10 cellular contexts compared by ENCODE assay signal in the genomic region with DNA sequence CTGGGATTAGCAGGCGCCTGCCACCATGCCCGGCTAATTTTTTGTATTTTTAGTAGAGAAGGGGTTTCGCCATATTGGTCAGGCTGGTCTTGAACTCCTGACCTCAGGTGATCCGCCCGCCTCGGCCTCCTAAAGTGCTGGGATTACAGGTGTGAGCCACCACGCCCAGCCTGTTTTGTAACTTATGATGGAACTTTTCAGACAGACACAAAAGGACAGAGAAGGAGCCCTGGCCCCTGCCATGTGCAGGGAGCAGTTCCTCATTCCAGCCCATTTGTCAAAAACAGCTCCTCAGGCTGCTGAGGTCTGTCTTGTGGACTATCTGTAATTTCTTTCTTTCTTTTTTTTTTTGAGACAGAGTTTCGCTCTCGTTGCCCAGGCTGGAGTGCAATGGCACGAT. TPM values are rescaled to one million over a fixed set of nuclear protein-coding genes. Genes with fewer than 3 reads are reported as not detected.
DNase-seq lines count a peak whose midpoint lies in the region; ATAC-seq, FAIRE-seq and TF ChIP-seq lines count a peak whose summit lies in the region.
"Not testable (repeated sequence)": the region's sequence is repeated elsewhere in the genome, so short reads cannot be mapped to it uniquely, and the experiment has no call there.
"Had no signal": no experiment of that assay in that cellular context is flagged by ENCODE, and none has a peak within 500 bp of the region (broad histone marks: within the 10 kb centered on the region; RNA-seq: fewer than 3 reads in every experiment).

No MANE protein-coding gene starts in this region.

- H3K4me1 Mint-ChIP-seq in CD4-positive, CD25-positive, alpha-beta regulatory T cell: peaks cover 13 to 91% (median 41%) of the 10 kb centered on the region in 4 donors
- peaks cover 87% of the 10 kb centered on the region for H3K4me1 Mint-ChIP-seq in activated B cell treated with CpG ODN at 0.5 μM for 24 hours
- H3K4me1 Mint-ChIP-seq in activated T-helper 17 cell treated with anti-CD3 and anti-CD28 coated beads, Interleukin-2, amount 50 U/mL, for 72 hours: peaks cover 35% of the 10 kb centered on the region
- H3K4me1 Mint-ChIP-seq in naive thymus-derived CD8-positive, alpha-beta T cell: peaks cover 30 to 88% (median 87%) of the 10 kb centered on the region in 4 donors

- not testable (repeated sequence) for H3K9me3 ChIP-seq in CD4-positive, CD25-positive, alpha-beta regulatory T cell (ENCODE audit: control insufficient read depth in 2 of 2, low read length in 2 of 2); effector memory CD4-positive, alpha-beta T cell (ENCODE audit: control insufficient read depth, low read length); thoracic aorta

- H3K27ac ChIP-seq in CD4-positive, CD25-positive, alpha-beta regulatory T cell (ENCODE audit: insufficient read depth, low read length, poor library complexity, severe bottlenecking): peak overlapping the region; percentile 98
- peak overlapping the region; percentile 100 for H3K27ac ChIP-seq in effector memory CD4-positive, alpha-beta T cell (ENCODE audit: insufficient read depth, low read length, poor library complexity, severe bottlenecking)
- not testable (repeated sequence) for H3K27ac ChIP-seq in thoracic aorta

- POLR2A ChIA-PET in activated B cell treated with CpG ODN at 0.5 μM for 24 hours (lab: Charles Lee): interaction anchor here (0.7 to 4.4 kb wide), 12 partner anchors 8 to 311 kb away, joined by 3 to 38 read pairs (median 12); a partner anchor contains a TSS
- POLR2A ChIA-PET in naive thymus-derived CD8-positive, alpha-beta T cell (lab: Charles Lee): interaction anchor here (7.2 to 11.8 kb wide), 3 partner anchors 11 to 43 kb away, joined by 25 to 254 read pairs (median 234); a partner anchor contains a TSS

- not testable (repeated sequence) for ATAC-seq in CD4-positive, CD25-positive, alpha-beta regulatory T cell (ENCODE audit: low read depth in 2 of 2); activated T-helper 17 cell treated with anti-CD3 and anti-CD28 coated beads, Interleukin-2, amount 50 U/mL, for 72 hours (replicated peaks); naive thymus-derived CD8-positive, alpha-beta T cell; thoracic aorta (ENCODE audit: insufficient number of reproducible peaks, low FRiP score, low read depth)
- ATAC-seq in activated B cell treated with CpG ODN at 0.5 μM for 24 hours (ENCODE audit: low read depth): peak; percentile 10

- H3K4me3 ChIP-seq in CD4-positive, CD25-positive, alpha-beta regulatory T cell (ENCODE audit: low read depth, low read length): peak overlapping the region; percentile 87
- H3K4me3 ChIP-seq in effector memory CD4-positive, alpha-beta T cell (ENCODE audit: insufficient read depth, low read depth, low read length, poor library complexity, severe bottlenecking): not testable (repeated sequence)
- H3K4me3 ChIP-seq in thoracic aorta: peak overlapping the region; percentile 59

- not testable (repeated sequence) for H3K27me3 ChIP-seq in CD4-positive, CD25-positive, alpha-beta regulatory T cell (ENCODE audit: control insufficient read depth, insufficient read depth, low read length); effector memory CD4-positive, alpha-beta T cell (replicated peaks; ENCODE audit: control insufficient read depth, insufficient read depth, low read length, poor library complexity, severe bottlenecking); thoracic aorta (replicated peaks; ENCODE audit: insufficient read depth)

- intact Hi-C loops in activated B cell treated with CpG ODN at 0.5 μM for 24 hours (cut with micrococcal nuclease): loop anchor here (5.0 kb wide), 1 partner anchor 136 kb away; no protein-coding TSS in a partner anchor

- H3K27me3 Mint-ChIP-seq in CD4-positive, CD25-positive, alpha-beta regulatory T cell; activated B cell treated with CpG ODN at 0.5 μM for 24 hours; activated T-helper 17 cell treated with anti-CD3 and anti-CD28 coated beads, Interleukin-2, amount 50 U/mL, for 72 hours; naive thymus-derived CD8-positive, alpha-beta T cell: not testable (repeated sequence)

- peak overlapping the region; percentile 96 to 99 (median 98) for H3K27ac Mint-ChIP-seq in CD4-positive, CD25-positive, alpha-beta regulatory T cell
- peak overlapping the region; percentile 89 for H3K27ac Mint-ChIP-seq in activated B cell treated with CpG ODN at 0.5 μM for 24 hours
- H3K27ac Mint-ChIP-seq in activated T-helper 17 cell treated with anti-CD3 and anti-CD28 coated beads, Interleukin-2, amount 50 U/mL, for 72 hours: peak overlapping the region; percentile 95
- peak overlapping the region; percentile 94 to 99 (median 98) for H3K27ac Mint-ChIP-seq in naive thymus-derived CD8-positive, alpha-beta T cell

- FAIRE-seq in GM18507 (lab: Jason Lieb, UNC): peak; percentile 68

- H3K9me3 Mint-ChIP-seq in CD4-positive, CD25-positive, alpha-beta regulatory T cell; activated B cell treated with CpG ODN at 0.5 μM for 24 hours; activated T-helper 17 cell treated with anti-CD3 and anti-CD28 coated beads, Interleukin-2, amount 50 U/mL, for 72 hours; naive thymus-derived CD8-positive, alpha-beta T cell: not testable (repeated sequence)

- peaks cover 93% of the 10 kb centered on the region for H3K4me1 ChIP-seq in CD4-positive, CD25-positive, alpha-beta regulatory T cell (ENCODE audit: control insufficient read depth, insufficient read depth, low read length, poor library complexity, severe bottlenecking)
- H3K4me1 ChIP-seq in effector memory CD4-positive, alpha-beta T cell (ENCODE audit: control insufficient read depth, insufficient read depth, low read length, poor library complexity, severe bottlenecking): peaks cover 86% of the 10 kb centered on the region
- not testable (repeated sequence) for H3K4me1 ChIP-seq in thoracic aorta (ENCODE audit: control insufficient read depth in 1 of 2, low read depth in 2 of 2)

- not testable (repeated sequence) for H3K36me3 ChIP-seq in CD4-positive, CD25-positive, alpha-beta regulatory T cell (ENCODE audit: control insufficient read depth, insufficient read depth, low read length); effector memory CD4-positive, alpha-beta T cell (ENCODE audit: control insufficient read depth, insufficient read depth, low read length); thoracic aorta

- not testable (repeated sequence) for H3K36me3 Mint-ChIP-seq in CD4-positive, CD25-positive, alpha-beta regulatory T cell
- H3K36me3 Mint-ChIP-seq in activated B cell treated with CpG ODN at 0.5 μM for 24 hours (ENCODE audit: low read depth): peaks cover 19% of the 10 kb centered on the region
- peaks cover 57% of the 10 kb centered on the region for H3K36me3 Mint-ChIP-seq in activated T-helper 17 cell treated with anti-CD3 and anti-CD28 coated beads, Interleukin-2, amount 50 U/mL, for 72 hours (ENCODE audit: low read depth)
- peaks cover 0 to 13% (median 5%) of the 10 kb centered on the region in 3 donors for H3K36me3 Mint-ChIP-seq in naive thymus-derived CD8-positive, alpha-beta T cell

- CTCF ChIA-PET in activated B cell treated with CpG ODN at 0.5 μM for 24 hours (lab: Charles Lee): interaction anchor here (0.6 to 7.7 kb wide), 3 partner anchors 11 to 23 kb away, joined by 6 to 56 read pairs (median 6); no protein-coding TSS in a partner anchor

- not testable (repeated sequence) for TF ChIP-seq CTCF in activated B cell treated with CpG ODN at 0.5 μM for 24 hours (IDR thresholded peaks at IDR 0.05); thoracic aorta (IDR thresholded peaks at IDR 0.05)

- DNase-seq in CD4-positive, CD25-positive, alpha-beta regulatory T cell; GM18507 (ENCODE audit: extremely low spot score, insufficient read length, low read depth); activated B cell treated with CpG ODN at 0.5 μM for 24 hours; effector memory CD4-positive, alpha-beta T cell; naive thymus-derived CD8-positive, alpha-beta T cell; thoracic aorta (ENCODE audit: low spot score): not testable (repeated sequence)
- peak; percentile 50 for DNase-seq in NOMO-1 treated with dmso at 0.1 percent for 144 hours (lab: John Stamatoyannopoulos, UW; ENCODE audit: unreplicated experiment)

- peak overlapping the region; percentile 93 to 100 (median 97) for H3K4me3 Mint-ChIP-seq in CD4-positive, CD25-positive, alpha-beta regulatory T cell
- H3K4me3 Mint-ChIP-seq in activated B cell treated with CpG ODN at 0.5 μM for 24 hours: peak overlapping the region; percentile 90
- H3K4me3 Mint-ChIP-seq in activated T-helper 17 cell treated with anti-CD3 and anti-CD28 coated beads, Interleukin-2, amount 50 U/mL, for 72 hours: peak overlapping the region; percentile 98
- H3K4me3 Mint-ChIP-seq in naive thymus-derived CD8-positive, alpha-beta T cell: peak overlapping the region; percentile 81 to 99 (median 94)

RNA-seq across cellular contexts. Expression of a gene that starts 1.7 kb away (rescaled TPM):
- 94.5 TPM for total RNA-seq in CD4-positive, CD25-positive, alpha-beta regulatory T cell
- polyA plus RNA-seq in CD4-positive, CD25-positive, alpha-beta regulatory T cell: 10 to 100 TPM in 3 of 4 donors, 1 to 10 TPM in 1; 8.8 to 17.5 (median 14.6) TPM
- 43.4 and 48.5 TPM in 2 replicates for total RNA-seq in activated B cell treated with CpG ODN at 0.5 μM for 24 hours
- 10 to 100 TPM; 46.5 to 49.5 TPM for total RNA-seq in activated T-helper 17 cell treated with anti-CD3 and anti-CD28 coated beads, Interleukin-2, amount 50 U/mL, for 72 hours
- 10 to 100 TPM; 36.3 to 41.4 TPM for total RNA-seq in naive thymus-derived CD8-positive, alpha-beta T cell
- 10 to 100 TPM in 1 of 3 donors, 1 to 10 TPM in 2; 9.4 to 37.2 (median 9.7) TPM for polyA plus RNA-seq in naive thymus-derived CD8-positive, alpha-beta T cell
- total RNA-seq in thoracic aorta: 10 to 100 TPM in 1 of 2 donors, 1 to 10 TPM in 1; 2.3 to 18.6 TPM
- total RNA-seq: bronchial epithelial cell, endothelial cell of umbilical vein had no signal
- polyA plus RNA-seq: endothelial cell of umbilical vein had no signal

RNA-seq across cellular contexts. Expression of a gene that starts 42.6 kb away (rescaled TPM):
- 16.5 TPM for total RNA-seq in CD4-positive, CD25-positive, alpha-beta regulatory T cell
- 10 to 100 TPM; 12.8 to 16.7 (median 14.9) TPM for polyA plus RNA-seq in CD4-positive, CD25-positive, alpha-beta regulatory T cell
- 11.7 and 13.6 TPM in 2 replicates for total RNA-seq in activated B cell treated with CpG ODN at 0.5 μM for 24 hours
- 10 to 100 TPM; 49.2 to 58.6 TPM for total RNA-seq in activated T-helper 17 cell treated with anti-CD3 and anti-CD28 coated beads, Interleukin-2, amount 50 U/mL, for 72 hours
- 10 to 100 TPM; 11.0 to 12.4 TPM for total RNA-seq in naive thymus-derived CD8-positive, alpha-beta T cell
- 10 to 100 TPM in 2 of 3 donors, 1 to 10 TPM in 1; 8.2 to 12.0 (median 11.3) TPM for polyA plus RNA-seq in naive thymus-derived CD8-positive, alpha-beta T cell
- total RNA-seq in thoracic aorta: 1 to 10 TPM; 1.6 to 6.5 TPM
